13 cellular contexts compared by ENCODE assay signal in genomic region chr4:183430987-183431347, GRCh38. TPM values are rescaled to one million over a fixed set of nuclear protein-coding genes. Genes with fewer than 3 reads are reported as not detected.
DNase-seq lines count a peak whose midpoint lies in the region; FAIRE-seq and TF ChIP-seq lines count a peak whose summit lies in the region.
"Had no signal": no experiment of that assay in that cellular context is flagged by ENCODE, and none has a peak within 500 bp of the region (broad histone marks: within the 10 kb centered on the region; RNA-seq: fewer than 3 reads in every experiment).

No MANE protein-coding gene starts in this region.

- H3F3A ChIP-seq in GM23248 (ENCODE audit: insufficient read depth), result no peaks in the 10 kb centered on the region

- peaks cover 0 to 7% (median 0%) of the 10 kb centered on the region in 11 experiments; a peak in 2 of 22 replicates for H3K9me3 ChIP-seq in BLaER1 treated with 17β-estradiol and CSF1 and Interleukin-3, amounts not matched to agents 10 nM and 100 nM (replicated peaks in 1 of 11)
- H3K9me3 ChIP-seq in GM23248 (ENCODE audit: low read depth), result no peaks in the 10 kb centered on the region

- no peaks in the 10 kb centered on the region for H3K9me2 ChIP-seq in GM23248 (ENCODE audit: insufficient read depth)

- peaks cover 3% of the 10 kb centered on the region for H3K9me3 Mint-ChIP-seq in activated naive CD8-positive, alpha-beta T cell treated with anti-CD3 and anti-CD28 coated beads for 36 hours
- no peaks in the 10 kb centered on the region for H3K9me3 Mint-ChIP-seq in mesothelial cell of epicardium
- H3K9me3 Mint-ChIP-seq: activated T-cell treated with anti-CD3 and anti-CD28 coated beads, Interleukin-2, amount 50 U/mL, for 4 hours; HFFc6 had no signal

- in situ Hi-C loops in GM23248 (cut with MboI), result no loop called here

- H4K20me1 ChIP-seq in BLaER1 treated with 17β-estradiol and CSF1 and Interleukin-3, amounts not matched to agents 10 nM and 100 nM, result no peaks in the 10 kb centered on the region
- no peaks in the 10 kb centered on the region for H4K20me1 ChIP-seq in GM23248 (ENCODE audit: insufficient read depth)

- no peak for FAIRE-seq in GM12892 (lab: Jason Lieb, UNC)

- DNase-seq in GM23248, result no peak
- DNase-seq in activated naive CD8-positive, alpha-beta T cell treated with anti-CD3 and anti-CD28 coated beads for 36 hours, result no peak
- no peak for DNase-seq in mesothelial cell of epicardium (ENCODE audit: low spot score in 2 of 2, unreplicated experiment in 2 of 2)
- DNase-seq in cerebellum (ENCODE audit: low spot score), result no peak
- no peak for DNase-seq in activated gamma-delta T cell (lab: John Stamatoyannopoulos, UW)
- no peak for DNase-seq in HT-29 (ENCODE audit: low spot score)
- no peak for DNase-seq in GM12892 (ENCODE audit: insufficient read length)
- DNase-seq: activated T-cell treated with anti-CD3 and anti-CD28 coated beads, Interleukin-2, amount 50 U/mL, for 4 hours; HFFc6; midbrain; NCI-H1105; NCI-H526 had no signal

- H3K4me2 ChIP-seq in BLaER1 treated with 17β-estradiol and CSF1 and Interleukin-3, amounts not matched to agents 10 nM and 100 nM, result peak overlapping the region; percentile 49 to 85 (median 69)
- H3K4me2 ChIP-seq in GM23248 (ENCODE audit: unreplicated experiment), result no peak overlapping the region

- H3K27me3 ChIP-seq in BLaER1 treated with 17β-estradiol and CSF1 and Interleukin-3, amounts not matched to agents 10 nM and 100 nM, result no peaks in the 10 kb centered on the region
- H3K27me3 ChIP-seq in GM23248 (replicated peaks; ENCODE audit: insufficient read depth), result no peaks in the 10 kb centered on the region

- H3K27ac Mint-ChIP-seq in activated naive CD8-positive, alpha-beta T cell treated with anti-CD3 and anti-CD28 coated beads for 36 hours, result peak overlapping the region; percentile 66
- H3K27ac Mint-ChIP-seq in mesothelial cell of epicardium, result peak overlapping the region; percentile 95
- H3K27ac Mint-ChIP-seq: HFFc6 had no signal

- H3K4me1 Mint-ChIP-seq in activated naive CD8-positive, alpha-beta T cell treated with anti-CD3 and anti-CD28 coated beads for 36 hours, result peaks cover 32% of the 10 kb centered on the region
- peaks cover 7% of the 10 kb centered on the region for H3K4me1 Mint-ChIP-seq in mesothelial cell of epicardium

- H3K4me1 ChIP-seq in BLaER1 treated with 17β-estradiol and CSF1 and Interleukin-3, amounts not matched to agents 10 nM and 100 nM, result peaks cover 19 to 40% (median 37%) of the 10 kb centered on the region in 10 experiments
- H3K4me1 ChIP-seq in GM23248 (ENCODE audit: insufficient read depth), result no peaks in the 10 kb centered on the region

- TF ChIP-seq CTCF in mesothelial cell of epicardium (IDR thresholded peaks at IDR 0.05; ENCODE audit: unreplicated experiment), result no peak

- H3K27ac ChIP-seq in BLaER1 treated with 17β-estradiol and CSF1 and Interleukin-3, amounts not matched to agents 10 nM and 100 nM, result peak overlapping the region in 10 of 11 experiments; percentile 1 to 58 (median 38); a peak in 13 of 22 replicates
- no peak overlapping the region for H3K27ac ChIP-seq in GM23248

- H3K4me3 Mint-ChIP-seq in activated naive CD8-positive, alpha-beta T cell treated with anti-CD3 and anti-CD28 coated beads for 36 hours, result no peak overlapping the region
- H3K4me3 Mint-ChIP-seq in mesothelial cell of epicardium, result no peak overlapping the region
- H3K4me3 Mint-ChIP-seq: activated T-cell treated with anti-CD3 and anti-CD28 coated beads, Interleukin-2, amount 50 U/mL, for 4 hours; HFFc6 had no signal

- 64 to 69% methylated on average over 3 of the region's 3 CpGs for WGBS in GM23248 (ENCODE audit: low coverage in 1 of 2, low lambda C conversion rate in 2 of 2, missing lambda C conversion rate in 2 of 2), 2 experiments

- H3K4me3 ChIP-seq in BLaER1 treated with 17β-estradiol and CSF1 and Interleukin-3, amounts not matched to agents 10 nM and 100 nM, result no peak overlapping the region
- H3K4me3 ChIP-seq in GM23248, result no peak overlapping the region

- no peaks in the 10 kb centered on the region for H3K79me2 ChIP-seq in GM23248 (ENCODE audit: insufficient read depth)

- no peaks in the 10 kb centered on the region for H3K36me3 Mint-ChIP-seq in activated naive CD8-positive, alpha-beta T cell treated with anti-CD3 and anti-CD28 coated beads for 36 hours
- H3K36me3 Mint-ChIP-seq in mesothelial cell of epicardium, result no peaks in the 10 kb centered on the region

- H3K36me3 ChIP-seq in BLaER1 treated with 17β-estradiol and CSF1 and Interleukin-3, amounts not matched to agents 10 nM and 100 nM, result no peaks in the 10 kb centered on the region
- H3K36me3 ChIP-seq in GM23248 (ENCODE audit: low read depth), result no peaks in the 10 kb centered on the region

- H2AFZ ChIP-seq in GM23248, result 0 out of 2 replicates have a peak overlapping the region, but pooled peaks have one; percentile 29

- H3K27me3 Mint-ChIP-seq in activated naive CD8-positive, alpha-beta T cell treated with anti-CD3 and anti-CD28 coated beads for 36 hours, result no peaks in the 10 kb centered on the region
- H3K27me3 Mint-ChIP-seq in mesothelial cell of epicardium (ENCODE audit: low read depth), result no peaks in the 10 kb centered on the region

- TF ChIP-seq POLR2A in GM12892 (IDR thresholded peaks at IDR 0.05; ENCODE audit: low read depth, low read length), result no peak

- peak overlapping the region in 7 of 11 experiments; percentile 5 to 48 (median 35); a peak in 8 of 22 replicates for H3K9ac ChIP-seq in BLaER1 treated with 17β-estradiol and CSF1 and Interleukin-3, amounts not matched to agents 10 nM and 100 nM
- no peak overlapping the region for H3K9ac ChIP-seq in GM23248

RNA-seq across cellular contexts. Expression of gene CDKN2AIP, which starts 13.5 kb away (rescaled TPM):
- 18.7 and 20.4 TPM in 2 replicates for total RNA-seq in GM23248 (2014; rRNA removed; shearing (Covaris generic))
- 14.6 and 16.7 TPM in 2 replicates for polyA plus RNA-seq in GM23248 (2016; fragmentation: Nextera tagmentation; extraction: Ambion mirVana)
- 10 to 100 TPM; 27.7 to 29.7 TPM for total RNA-seq in activated naive CD8-positive, alpha-beta T cell treated with anti-CD3 and anti-CD28 coated beads for 36 hours
- 41.8 to 42.8 TPM (median 42.3 TPM) in 3 replicates for total RNA-seq in mesothelial cell of epicardium
- total RNA-seq in cerebellum, result 18.4 TPM
- total RNA-seq in HT-29 (2014; rRNA removed; shearing (Covaris generic)), result 17.8 and 18.8 TPM in 2 replicates
- polyA plus RNA-seq in GM12892 (2012; ENCODE audit: missing spikeins), result 13.3 TPM
